In the genomic region with DNA sequence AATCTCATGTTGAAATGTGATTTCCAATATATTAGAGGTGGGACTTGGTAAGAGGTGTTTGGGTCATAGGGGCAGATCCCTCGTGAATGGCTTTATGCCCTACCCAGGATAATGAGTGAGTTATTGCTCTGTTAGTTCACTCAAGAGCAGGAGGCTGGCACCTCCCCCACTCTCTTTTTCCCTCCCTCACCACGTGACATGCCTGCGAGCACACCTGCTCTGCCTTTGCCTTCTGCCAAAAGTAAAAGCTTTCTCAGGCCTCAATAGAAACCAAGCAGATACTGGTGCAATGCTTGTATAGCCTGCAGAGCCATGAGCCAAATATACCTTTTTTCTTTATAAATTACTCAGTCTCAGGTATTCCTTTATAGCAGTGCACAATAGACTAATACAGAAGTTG, we compare ENCODE assay signal across 1 cellular context.
TF ChIP-seq lines count a peak whose summit lies in the region.

No MANE protein-coding gene starts in this region.

TF ChIP-seq in GM23338, 12 proteins besides CTCF, POLR2A, EP300 and RAD21 (continued from another document):
- TF ChIP-seq, protein P1, sequence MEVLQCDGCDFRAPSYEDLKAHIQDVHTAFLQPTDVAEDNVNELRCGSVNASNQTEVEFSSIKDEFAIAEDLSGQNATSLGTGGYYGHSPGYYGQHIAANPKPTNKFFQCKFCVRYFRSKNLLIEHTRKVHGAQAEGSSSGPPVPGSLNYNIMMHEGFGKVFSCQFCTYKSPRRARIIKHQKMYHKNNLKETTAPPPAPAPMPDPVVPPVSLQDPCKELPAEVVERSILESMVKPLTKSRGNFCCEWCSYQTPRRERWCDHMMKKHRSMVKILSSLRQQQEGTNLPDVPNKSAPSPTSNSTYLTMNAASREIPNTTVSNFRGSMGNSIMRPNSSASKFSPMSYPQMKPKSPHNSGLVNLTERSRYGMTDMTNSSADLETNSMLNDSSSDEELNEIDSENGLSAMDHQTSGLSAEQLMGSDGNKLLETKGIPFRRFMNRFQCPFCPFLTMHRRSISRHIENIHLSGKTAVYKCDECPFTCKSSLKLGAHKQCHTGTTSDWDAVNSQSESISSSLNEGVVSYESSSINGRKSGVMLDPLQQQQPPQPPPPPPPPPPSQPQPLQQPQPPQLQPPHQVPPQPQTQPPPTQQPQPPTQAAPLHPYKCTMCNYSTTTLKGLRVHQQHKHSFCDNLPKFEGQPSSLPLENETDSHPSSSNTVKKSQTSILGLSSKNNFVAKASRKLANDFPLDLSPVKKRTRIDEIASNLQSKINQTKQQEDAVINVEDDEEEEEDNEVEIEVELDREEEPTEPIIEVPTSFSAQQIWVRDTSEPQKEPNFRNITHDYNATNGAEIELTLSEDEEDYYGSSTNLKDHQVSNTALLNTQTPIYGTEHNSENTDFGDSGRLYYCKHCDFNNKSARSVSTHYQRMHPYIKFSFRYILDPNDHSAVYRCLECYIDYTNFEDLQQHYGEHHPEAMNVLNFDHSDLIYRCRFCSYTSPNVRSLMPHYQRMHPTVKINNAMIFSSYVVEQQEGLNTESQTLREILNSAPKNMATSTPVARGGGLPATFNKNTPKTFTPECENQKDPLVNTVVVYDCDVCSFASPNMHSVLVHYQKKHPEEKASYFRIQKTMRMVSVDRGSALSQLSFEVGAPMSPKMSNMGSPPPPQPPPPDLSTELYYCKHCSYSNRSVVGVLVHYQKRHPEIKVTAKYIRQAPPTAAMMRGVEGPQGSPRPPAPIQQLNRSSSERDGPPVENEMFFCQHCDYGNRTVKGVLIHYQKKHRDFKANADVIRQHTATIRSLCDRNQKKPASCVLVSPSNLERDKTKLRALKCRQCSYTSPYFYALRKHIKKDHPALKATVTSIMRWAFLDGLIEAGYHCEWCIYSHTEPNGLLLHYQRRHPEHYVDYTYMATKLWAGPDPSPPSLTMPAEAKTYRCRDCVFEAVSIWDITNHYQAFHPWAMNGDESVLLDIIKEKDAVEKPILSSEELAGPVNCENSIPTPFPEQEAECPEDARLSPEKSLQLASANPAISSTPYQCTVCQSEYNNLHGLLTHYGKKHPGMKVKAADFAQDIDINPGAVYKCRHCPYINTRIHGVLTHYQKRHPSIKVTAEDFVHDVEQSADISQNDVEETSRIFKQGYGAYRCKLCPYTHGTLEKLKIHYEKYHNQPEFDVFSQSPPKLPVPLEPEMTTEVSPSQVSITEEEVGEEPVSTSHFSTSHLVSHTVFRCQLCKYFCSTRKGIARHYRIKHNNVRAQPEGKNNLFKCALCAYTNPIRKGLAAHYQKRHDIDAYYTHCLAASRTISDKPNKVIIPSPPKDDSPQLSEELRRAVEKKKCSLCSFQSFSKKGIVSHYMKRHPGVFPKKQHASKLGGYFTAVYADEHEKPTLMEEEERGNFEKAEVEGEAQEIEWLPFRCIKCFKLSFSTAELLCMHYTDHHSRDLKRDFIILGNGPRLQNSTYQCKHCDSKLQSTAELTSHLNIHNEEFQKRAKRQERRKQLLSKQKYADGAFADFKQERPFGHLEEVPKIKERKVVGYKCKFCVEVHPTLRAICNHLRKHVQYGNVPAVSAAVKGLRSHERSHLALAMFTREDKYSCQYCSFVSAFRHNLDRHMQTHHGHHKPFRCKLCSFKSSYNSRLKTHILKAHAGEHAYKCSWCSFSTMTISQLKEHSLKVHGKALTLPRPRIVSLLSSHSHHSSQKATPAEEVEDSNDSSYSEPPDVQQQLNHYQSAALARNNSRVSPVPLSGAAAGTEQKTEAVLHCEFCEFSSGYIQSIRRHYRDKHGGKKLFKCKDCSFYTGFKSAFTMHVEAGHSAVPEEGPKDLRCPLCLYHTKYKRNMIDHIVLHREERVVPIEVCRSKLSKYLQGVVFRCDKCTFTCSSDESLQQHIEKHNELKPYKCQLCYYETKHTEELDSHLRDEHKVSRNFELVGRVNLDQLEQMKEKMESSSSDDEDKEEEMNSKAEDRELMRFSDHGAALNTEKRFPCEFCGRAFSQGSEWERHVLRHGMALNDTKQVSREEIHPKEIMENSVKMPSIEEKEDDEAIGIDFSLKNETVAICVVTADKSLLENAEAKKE (CRISPR knock-in tag; IDR thresholded peaks at IDR 0.05): no peak
- TF ChIP-seq ZNF331 (CRISPR knock-in tag; IDR thresholded peaks at IDR 0.05; ENCODE audit: low read depth) (no peak), EZH2phosphoT487 (IDR thresholded peaks at IDR 0.05; ENCODE audit: unreplicated experiment) (no peak), STAT1 (IDR thresholded peaks at IDR 0.05; ENCODE audit: unreplicated experiment) (no peak), NANOG (IDR thresholded peaks at IDR 0.05; ENCODE audit: borderline replicate concordance) (no peak)
- TF ChIP-seq, protein P2, sequence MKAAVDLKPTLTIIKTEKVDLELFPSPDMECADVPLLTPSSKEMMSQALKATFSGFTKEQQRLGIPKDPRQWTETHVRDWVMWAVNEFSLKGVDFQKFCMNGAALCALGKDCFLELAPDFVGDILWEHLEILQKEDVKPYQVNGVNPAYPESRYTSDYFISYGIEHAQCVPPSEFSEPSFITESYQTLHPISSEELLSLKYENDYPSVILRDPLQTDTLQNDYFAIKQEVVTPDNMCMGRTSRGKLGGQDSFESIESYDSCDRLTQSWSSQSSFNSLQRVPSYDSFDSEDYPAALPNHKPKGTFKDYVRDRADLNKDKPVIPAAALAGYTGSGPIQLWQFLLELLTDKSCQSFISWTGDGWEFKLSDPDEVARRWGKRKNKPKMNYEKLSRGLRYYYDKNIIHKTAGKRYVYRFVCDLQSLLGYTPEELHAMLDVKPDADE (IDR thresholded peaks at IDR 0.05): no peak
